Comparison of ENCODE assay signal across 8 cellular contexts in genomic region chr1:34164510-34165381, GRCh38. TPM values are rescaled to one million over a fixed set of nuclear protein-coding genes. Genes with fewer than 3 reads are reported as not detected.
DNase-seq lines count a peak whose midpoint lies in the region; ATAC-seq, FAIRE-seq and TF ChIP-seq lines count a peak whose summit lies in the region.

CSMD2 (minus strand) TSS chr1:34165230; CDS start chr1:34165097, 133 bp downstream.

- H3K4me2 ChIP-seq in KMS-11: 0 out of 2 replicates have a peak within 1 kb of the TSS, but pooled peaks have one; percentile 3

- POLR2A ChIA-PET in AG04449 (lab: Yijun Ruan, JAX): interaction anchor here (0.9 kb wide), 1 partner anchor 505 kb away, joined by 3 read pairs; no protein-coding TSS in a partner anchor

- no peaks in the 10 kb centered on the region for H4K20me1 ChIP-seq in KMS-11 (ENCODE audit: insufficient read depth)

- no peak for TF ChIP-seq POLR2A in GM12891 (IDR thresholded peaks at IDR 0.05; ENCODE audit: low read depth, low read length)

- no peak for FAIRE-seq in GM12891 (lab: Jason Lieb, UNC)

- in situ Hi-C loops in astrocyte of the cerebellum (cut with HindIII; ENCODE audit: low sequenced_read_pairs): loop anchor here (5.0 to 25.0 kb wide), 2 partner anchors 42 to 427 kb away; no protein-coding TSS in a partner anchor

- no peaks in the 10 kb centered on the region for H3K79me2 ChIP-seq in KMS-11 (ENCODE audit: insufficient read depth, low read depth)

- H3K36me3 ChIP-seq in KMS-11 (ENCODE audit: insufficient read depth): no peaks in the 10 kb centered on the region

- H2AFZ ChIP-seq in KMS-11 (ENCODE audit: low read depth): peak within 1 kb of the TSS; percentile 10; the same call in 1 of the 2 replicates

- H3K9ac ChIP-seq in KMS-11: no peak within 1 kb of the TSS

- no peak within 1 kb of the TSS for H3K27ac ChIP-seq in KMS-11

- no peak for TF ChIP-seq CTCF in AG04449 (IDR thresholded peaks at IDR 0.05; ENCODE audit: insufficient read depth, low read length, missing control alignments)
- no peak for TF ChIP-seq CTCF in KMS-11 (conservative IDR thresholded peaks at IDR 0.05; ENCODE audit: low read depth, low read length)
- no peak for TF ChIP-seq CTCF in astrocyte of the cerebellum (IDR thresholded peaks at IDR 0.05; ENCODE audit: low read depth, low read length, missing control alignments)

- no peaks in the 10 kb centered on the region for H3K4me1 ChIP-seq in KMS-11 (ENCODE audit: low read depth, poor library complexity, severe bottlenecking)

- CTCF ChIA-PET in AG04449 (lab: Yijun Ruan, JAX): interaction anchor here (1.0 to 4.7 kb wide), 15 partner anchors 11 to 532 kb away, joined by 3 to 114 read pairs (median 5); no protein-coding TSS in a partner anchor

- ATAC-seq in HG03521 (IDR thresholded peaks at IDR 0.05; ENCODE audit: unreplicated experiment): no peak

- H3K27me3 ChIP-seq in KMS-11 (ENCODE audit: insufficient read depth, low read depth): peaks cover 12% of the 10 kb centered on the region; the same call in 1 of the 2 replicates

- peak within 1 kb of the TSS; percentile 75 for H3K4me3 ChIP-seq in AG04449 (ENCODE audit: low read depth, low read length)
- no peak within 1 kb of the TSS for H3K4me3 ChIP-seq in KMS-11 (IDR thresholded peaks at IDR 0.05; ENCODE audit: insufficient read depth, low read depth, low read length)
- peak within 1 kb of the TSS; percentile 63 for H3K4me3 ChIP-seq in astrocyte of the cerebellum (ENCODE audit: low read depth, low read length)

- no peak for DNase-seq in AG04449 (ENCODE audit: low read depth, low spot score)
- peak; percentile 31 for DNase-seq in astrocyte of the cerebellum (ENCODE audit: low read depth)
- DNase-seq in iris pigment epithelial cell (ENCODE audit: low read depth): peak; percentile 59
- peak; percentile 24 for DNase-seq in stromal cell of bone marrow (ENCODE audit: low read depth)
- DNase-seq in GOT3 (lab: John Stamatoyannopoulos, UW): no peak
- no peak for DNase-seq in GM12891 (ENCODE audit: insufficient read length, low spot score)

TF ChIP-seq in GM12891, 5 proteins besides CTCF, POLR2A, EP300 and RAD21:
- TF ChIP-seq PAX5 (IDR thresholded peaks at IDR 0.05; ENCODE audit: insufficient read depth, low read length, severe bottlenecking) (no peak), POLR2AphosphoS5 (IDR thresholded peaks at IDR 0.05; ENCODE audit: low read depth, low read length) (no peak), SPI1 (IDR thresholded peaks at IDR 0.05; ENCODE audit: low read depth, low read length) (no peak), TAF1 (IDR thresholded peaks at IDR 0.05; ENCODE audit: low read depth, low read length) (no peak), POU2F2 (IDR thresholded peaks at IDR 0.05; ENCODE audit: low read depth, low read length) (no peak)

RNA-seq across cellular contexts. Expression of gene CSMD2, which starts in this region (rescaled TPM):
- polyA plus RNA-seq in GM12891 (2012; ENCODE audit: low read depth, missing spikeins): not detected

Comparison
In these comparisons a context has a peak if more than half of its experiments do, and no peak if none do; other contexts are left out.
1. DNase-seq: peak in astrocyte of the cerebellum (single experiment), iris pigment epithelial cell (single experiment) and stromal cell of bone marrow (single experiment); none in AG04449 (single experiment), GOT3 (single experiment) and GM12891 (single experiment).